Comparison of ENCODE assay signal across 29 cellular contexts in genomic region chr9:129637102-129637501, GRCh38. TPM values are rescaled to one million over a fixed set of nuclear protein-coding genes. Genes with fewer than 3 reads are reported as not detected.
A peak's percentile ranks its signal among the peaks of the same experiment; 100 is the strongest.
DNase-seq lines count a peak whose midpoint lies in the region; ATAC-seq and TF ChIP-seq lines count a peak whose summit lies in the region.
"Had no signal": no experiment of that assay in that cellular context is flagged by ENCODE, and none has a peak within 500 bp of the region (broad histone marks: within the 10 kb centered on the region; RNA-seq: fewer than 3 reads in every experiment).

No MANE protein-coding gene starts in this region.

- no peak for TF ChIP-seq POLR2A in spleen (IDR thresholded peaks at IDR 0.05)
- no peak for TF ChIP-seq POLR2A in vagina (IDR thresholded peaks at IDR 0.05)

- POLR2A ChIA-PET in RWPE1 (lab: Yijun Ruan, JAX; ENCODE audit: low non-redundant PET) = interaction anchor here (0.6 kb wide), 1 partner anchor 446 kb away, joined by 3 read pairs; no protein-coding TSS in a partner anchor

- 18 to 28% (median 23%) methylated on average over 6 to 9 of the region's 9 CpGs for WGBS in spleen, 5 donors

- intact Hi-C loops in left ventricle myocardium superior (cut with micrococcal nuclease) (no loop called here), spleen (cut with DNase I; ENCODE audit: low total_unique reads) (no loop called here), vagina (cut with DNase I) (no loop called here)

- no peak for TF ChIP-seq CTCF in cardiac muscle cell (IDR thresholded peaks at IDR 0.05; ENCODE audit: low read depth, low read length)
- TF ChIP-seq CTCF in RWPE1 (conservative IDR thresholded peaks at IDR 0.05; ENCODE audit: low read depth) = no peak
- peak in 1 of 11 experiments; percentile 23 for TF ChIP-seq CTCF in spleen (IDR thresholded peaks at IDR 0.05 in 8 of 11, conservative IDR thresholded peaks at IDR 0.05 in 3 of 11)
- TF ChIP-seq CTCF in vagina (IDR thresholded peaks at IDR 0.05) = no peak

- DNase-seq in cardiac muscle cell (ENCODE audit: low read depth in 1 of 2, low spot score in 1 of 2) (no peak), left ventricle myocardium superior (no peak), RWPE1 (ENCODE audit: low spot score) (no peak), spleen (no peak), vagina (ENCODE audit: extremely low spot score in 2 of 2) (no peak)
- no peak for DNase-seq in activated CD4-positive, CD25-positive, alpha-beta regulatory T cell (lab: John Stamatoyannopoulos, UW)
- DNase-seq: activated CD4-positive, alpha-beta T cell treated with anti-CD3 and anti-CD28 coated beads for 48 hours; activated gamma-delta T cell treated with Interleukin-2 at 50 U/mL for 16 hours; activated T-cell treated with anti-CD3 and anti-CD28 coated beads, Interleukin-2, amount 50 U/mL, for 48 hours; caudate nucleus; effector memory CD4-positive, alpha-beta T cell; HCEC 1CT; hypothalamus; naive thymus-derived CD4-positive, alpha-beta T cell; NCI-H1417 treated with DMSO at 0.1 percent for 48 hours; NCI-H2081; NCI-H345; NCI-H748 treated with DMSO at 0.1 percent for 48 hours; nucleus accumbens; Peyer's patch; stimulated activated CD4-positive, alpha-beta T cell treated with anti-CD3 and anti-CD28 coated beads, Interleukin-12 subunit alpha, Interleukin-12 subunit beta, amount 100 ng/mL, for 4 hours; stimulated activated CD4-positive, alpha-beta T cell treated with anti-CD3 and anti-CD28 coated beads, Interleukin-2, amount 100 ng/mL, for 48 hours; stimulated activated naive CD8-positive, alpha-beta T cell treated with anti-CD3 and anti-CD28 coated beads, Interleukin-15, amount 100 ng/mL, for 72 hours; thyroid gland; WERI-Rb-1 had no signal

- H3K4me3 ChIP-seq in cardiac muscle cell (no peak overlapping the region), spleen (no peak overlapping the region), vagina (no peak overlapping the region)
- H3K4me3 ChIP-seq: coronary artery, lung, Peyer's patch, thyroid gland had no signal

- H3K27ac ChIP-seq in cardiac muscle cell (peak overlapping the region; percentile 16), RWPE1 (peak overlapping the region; percentile 82), spleen (peak overlapping the region in 5 of 8 donors; percentile 49 to 67 (median 58)), vagina (no peak overlapping the region)
- H3K27ac ChIP-seq: coronary artery, Peyer's patch, thyroid gland, WERI-Rb-1 had no signal

- H3K9me3 ChIP-seq in cardiac muscle cell (ENCODE audit: low read depth) (no peaks in the 10 kb centered on the region), spleen (no peaks in the 10 kb centered on the region), vagina (no peaks in the 10 kb centered on the region)
- H3K9me3 ChIP-seq: Peyer's patch, thyroid gland had no signal

- CTCF ChIA-PET in RWPE1 (lab: Yijun Ruan, JAX) = interaction anchor here (0.5 to 5.2 kb wide), 3 partner anchors 9 to 476 kb away, joined by 3 to 33 read pairs (median 5); partner anchors contain the start of gene NTMT1

- ATAC-seq in left ventricle myocardium superior = no peak
- ATAC-seq: naive thymus-derived CD4-positive, alpha-beta T cell; sciatic nerve; stimulated activated naive CD8-positive, alpha-beta T cell treated with anti-CD3 and anti-CD28 coated beads, Interleukin-15, amount 100 ng/mL, for 72 hours had no signal

- H3K36me3 ChIP-seq in cardiac muscle cell = peaks cover 25% of the 10 kb centered on the region
- peaks cover 0 to 79% (median 72%) of the 10 kb centered on the region in 6 donors for H3K36me3 ChIP-seq in spleen
- peaks cover 3 to 66% of the 10 kb centered on the region in 2 donors for H3K36me3 ChIP-seq in vagina

- peaks cover 14% of the 10 kb centered on the region for H3K4me1 ChIP-seq in cardiac muscle cell (ENCODE audit: low read depth)
- peaks cover 15 to 92% (median 54%) of the 10 kb centered on the region in 6 donors for H3K4me1 ChIP-seq in spleen
- H3K4me1 ChIP-seq in vagina = peaks cover 27% of the 10 kb centered on the region

- H3K27me3 ChIP-seq in cardiac muscle cell = no peaks in the 10 kb centered on the region
- no peaks in the 10 kb centered on the region for H3K27me3 ChIP-seq in spleen (replicated peaks in 1 of 7)
- no peaks in the 10 kb centered on the region for H3K27me3 ChIP-seq in vagina
- H3K27me3 ChIP-seq: Peyer's patch, thyroid gland had no signal

RNA-seq across cellular contexts. Expression of gene ASB6, which starts 4.8 kb away (rescaled TPM):
- total RNA-seq in cardiac muscle cell (23.9 and 24.0 TPM in 2 replicates), left ventricle myocardium superior (9.7 TPM), spleen (10 to 100 TPM; 17.2 to 30.8 (median 22.3) TPM), vagina (18.9 TPM)
- polyA plus RNA-seq in cardiac muscle cell (15.0 and 25.2 TPM in 2 replicates), spleen (10 to 100 TPM; 11.5 to 23.2 (median 17.8) TPM)

RNA-seq across cellular contexts. Expression of gene NTMT1, which starts 11.1 kb away (rescaled TPM):
- total RNA-seq in cardiac muscle cell (35.2 and 36.1 TPM in 2 replicates), left ventricle myocardium superior (66.5 TPM), spleen (10 to 100 TPM; 22.8 to 49.3 (median 35.8) TPM), vagina (15.5 TPM)
- polyA plus RNA-seq in cardiac muscle cell (77.6 and 86.0 TPM in 2 replicates), spleen (10 to 100 TPM; 24.8 to 50.5 (median 39.1) TPM)

RNA-seq across cellular contexts. Expression of gene C9orf50, which starts 16.2 kb away (rescaled TPM):
- total RNA-seq in cardiac muscle cell = 1.8 and 2.5 TPM in 2 replicates
- polyA plus RNA-seq in cardiac muscle cell = 2.9 and 4.3 TPM in 2 replicates
- not detected for total RNA-seq in left ventricle myocardium superior
- under 1 TPM in 1 of 7 donors, not detected in 6; 0.22 TPM for total RNA-seq in spleen
- under 1 TPM; 0.12 to 0.46 (median 0.16) TPM for polyA plus RNA-seq in spleen
- not detected for total RNA-seq in vagina
- total RNA-seq: LHCN-M2; naive thymus-derived CD4-positive, alpha-beta T cell; Peyer's patch; thyroid gland had no signal
- polyA plus RNA-seq: lung; naive thymus-derived CD4-positive, alpha-beta T cell had no signal

RNA-seq across cellular contexts. Expression of gene PRRX2, which starts 28.3 kb away (rescaled TPM):
- total RNA-seq in cardiac muscle cell (1.6 and 10.2 TPM in 2 replicates), left ventricle myocardium superior (0.20 TPM), spleen (under 1 TPM in 2 of 7 donors, not detected in 5; 0.47 to 0.54 TPM), vagina (43.7 TPM)
- polyA plus RNA-seq in cardiac muscle cell (3.0 and 9.5 TPM in 2 replicates), spleen (1 to 10 TPM in 1 of 3 donors, under 1 TPM in 2; 0.32 to 1.5 (median 0.83) TPM)
- total RNA-seq: LHCN-M2 had no signal
- polyA plus RNA-seq: naive thymus-derived CD4-positive, alpha-beta T cell had no signal
